Comparison of ENCODE assay signal across 19 cellular contexts in genomic region chr6:101129851-101130250, GRCh38.
"Had no signal": no experiment of that assay in that cellular context is flagged by ENCODE, and none has a peak within 500 bp of the region (broad histone marks: within the 10 kb centered on the region; RNA-seq: fewer than 3 reads in every experiment).

No MANE protein-coding gene starts in this region.

- H3K36me3 ChIP-seq: MG63, Peyer's patch, SJCRH30 had no signal

- H3K27ac ChIP-seq: HL-60, Peyer's patch, SJCRH30, SK-N-MC had no signal

- H3K4me3 ChIP-seq: MG63, Peyer's patch, SJCRH30, SK-N-MC had no signal

- H3K9me3 ChIP-seq: MG63, Peyer's patch, SJCRH30 had no signal

- DNase-seq: KBM-7, MG63, NCI-H1092 treated with DMSO at 0.1 percent for 48 hours, NCI-H1436, NCI-H187, NCI-H2029, NCI-H2081 treated with DMSO at 0.1 percent for 48 hours, NCI-H2171, NCI-H226, NCI-H446, NCI-H510A, NCI-H524 treated with DMSO at 0.1 percent for 48 hours, NCI-H748 treated with DMSO at 0.1 percent for 48 hours, Peyer's patch, SHP77 treated with DMSO at 0.1 percent for 48 hours, SJCRH30 had no signal

- H3K27me3 ChIP-seq: MG63, Peyer's patch, SJCRH30 had no signal

- H3K4me1 ChIP-seq: Peyer's patch, SJCRH30 had no signal

- ATAC-seq: Right ventricle myocardium inferior had no signal
